2 cellular contexts compared by ENCODE assay signal in the genomic region with DNA sequence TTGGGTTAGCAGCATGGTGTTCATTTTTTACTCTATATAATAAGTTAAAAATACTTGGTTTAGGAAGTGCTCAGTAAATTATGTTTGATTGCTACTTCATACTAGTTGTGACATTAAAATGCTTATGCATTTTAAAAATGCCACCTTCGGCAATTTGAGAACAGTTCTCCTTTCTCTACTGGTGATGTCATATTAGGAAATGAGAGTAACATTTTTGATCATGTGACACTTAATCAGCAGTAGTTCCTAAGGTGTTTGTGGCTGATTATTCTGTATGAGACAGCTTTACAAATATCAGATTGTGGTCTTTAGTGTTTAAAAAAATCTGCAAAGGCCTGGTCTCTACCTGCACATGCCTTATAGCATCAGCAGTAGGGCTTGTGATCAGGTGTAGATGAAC.
TF ChIP-seq lines count a peak whose summit lies in the region.

No MANE protein-coding gene starts in this region.

TF ChIP-seq in HepG2, 621 proteins besides CTCF, POLR2A, EP300 and RAD21 (continues in another document):
- TF ChIP-seq MATR3 (CRISPR knock-in tag; IDR thresholded peaks at IDR 0.05) (no peak), ZNF614 (CRISPR knock-in tag; IDR thresholded peaks at IDR 0.05; ENCODE audit: borderline replicate concordance) (no peak), SNRNP70 (IDR thresholded peaks at IDR 0.05; ENCODE audit: low read depth, low read length) (no peak), RBM39 (IDR thresholded peaks at IDR 0.05; ENCODE audit: low read depth, low read length, poor library complexity, severe bottlenecking) (no peak), ZNF552 (CRISPR knock-in tag; IDR thresholded peaks at IDR 0.05; ENCODE audit: borderline replicate concordance) (no peak), ZNF367 (CRISPR knock-in tag; IDR thresholded peaks at IDR 0.05; ENCODE audit: borderline replicate concordance) (no peak), RAD51 (IDR thresholded peaks at IDR 0.05; ENCODE audit: borderline replicate concordance) (peak; percentile 45; the same call in 1 of the 2 replicates), MTA3 (CRISPR knock-in tag; IDR thresholded peaks at IDR 0.05) (no peak), ZNF234 (CRISPR knock-in tag; conservative IDR thresholded peaks at IDR 0.05) (no peak), CHD2 (IDR thresholded peaks at IDR 0.05; ENCODE audit: low read depth, low read length) (no peak), NONO (IDR thresholded peaks at IDR 0.05) (no peak), NONO (CRISPR knock-in tag; conservative IDR thresholded peaks at IDR 0.05) (no peak), ZNF567 (CRISPR knock-in tag; IDR thresholded peaks at IDR 0.05; ENCODE audit: borderline replicate concordance) (no peak), ZNF839 (CRISPR knock-in tag; IDR thresholded peaks at IDR 0.05; ENCODE audit: borderline replicate concordance) (no peak), HMGXB4 (CRISPR knock-in tag; IDR thresholded peaks at IDR 0.05; ENCODE audit: borderline replicate concordance in 1 of 2, low read depth in 1 of 2) (no peak), MAFK (conservative IDR thresholded peaks at IDR 0.05 in 1 of 2, IDR thresholded peaks at IDR 0.05 in 1 of 2; ENCODE audit: low read length in 2 of 2) (peak; percentile 78 to 84), THRA (CRISPR knock-in tag; IDR thresholded peaks at IDR 0.05; ENCODE audit: borderline replicate concordance) (no peak), HMG20A (CRISPR knock-in tag; IDR thresholded peaks at IDR 0.05; ENCODE audit: borderline replicate concordance) (no peak), HNRNPH1 (optimal IDR thresholded peaks at IDR 0.05; ENCODE audit: low read depth, low read length) (no peak), TBX2 (CRISPR knock-in tag; IDR thresholded peaks at IDR 0.05; ENCODE audit: borderline replicate concordance) (no peak), SATB2 (CRISPR knock-in tag; IDR thresholded peaks at IDR 0.05) (no peak), SRSF4 (IDR thresholded peaks at IDR 0.05; ENCODE audit: low read depth, low read length, poor library complexity, severe bottlenecking) (no peak), CREB1 (IDR thresholded peaks at IDR 0.05) (peak; percentile 54), CREB1 (CRISPR knock-in tag; IDR thresholded peaks at IDR 0.05) (no peak), PAF1 (CRISPR knock-in tag; IDR thresholded peaks at IDR 0.05) (0 out of 2 replicates have a peak, but pooled peaks have one; percentile 75), MAFF (IDR thresholded peaks at IDR 0.05; ENCODE audit: low read depth, low read length) (peak; percentile 81), ZFYVE20 (CRISPR knock-in tag; IDR thresholded peaks at IDR 0.05; ENCODE audit: borderline replicate concordance, low read depth) (no peak), ZNF7 (CRISPR knock-in tag; IDR thresholded peaks at IDR 0.05) (no peak), CENPT (CRISPR knock-in tag; IDR thresholded peaks at IDR 0.05; ENCODE audit: low read depth) (no peak)
- TF ChIP-seq, protein P1, sequence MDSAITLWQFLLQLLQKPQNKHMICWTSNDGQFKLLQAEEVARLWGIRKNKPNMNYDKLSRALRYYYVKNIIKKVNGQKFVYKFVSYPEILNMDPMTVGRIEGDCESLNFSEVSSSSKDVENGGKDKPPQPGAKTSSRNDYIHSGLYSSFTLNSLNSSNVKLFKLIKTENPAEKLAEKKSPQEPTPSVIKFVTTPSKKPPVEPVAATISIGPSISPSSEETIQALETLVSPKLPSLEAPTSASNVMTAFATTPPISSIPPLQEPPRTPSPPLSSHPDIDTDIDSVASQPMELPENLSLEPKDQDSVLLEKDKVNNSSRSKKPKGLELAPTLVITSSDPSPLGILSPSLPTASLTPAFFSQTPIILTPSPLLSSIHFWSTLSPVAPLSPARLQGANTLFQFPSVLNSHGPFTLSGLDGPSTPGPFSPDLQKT (CRISPR knock-in tag; IDR thresholded peaks at IDR 0.05; ENCODE audit: borderline replicate concordance): no peak
- TF ChIP-seq, protein P2, sequence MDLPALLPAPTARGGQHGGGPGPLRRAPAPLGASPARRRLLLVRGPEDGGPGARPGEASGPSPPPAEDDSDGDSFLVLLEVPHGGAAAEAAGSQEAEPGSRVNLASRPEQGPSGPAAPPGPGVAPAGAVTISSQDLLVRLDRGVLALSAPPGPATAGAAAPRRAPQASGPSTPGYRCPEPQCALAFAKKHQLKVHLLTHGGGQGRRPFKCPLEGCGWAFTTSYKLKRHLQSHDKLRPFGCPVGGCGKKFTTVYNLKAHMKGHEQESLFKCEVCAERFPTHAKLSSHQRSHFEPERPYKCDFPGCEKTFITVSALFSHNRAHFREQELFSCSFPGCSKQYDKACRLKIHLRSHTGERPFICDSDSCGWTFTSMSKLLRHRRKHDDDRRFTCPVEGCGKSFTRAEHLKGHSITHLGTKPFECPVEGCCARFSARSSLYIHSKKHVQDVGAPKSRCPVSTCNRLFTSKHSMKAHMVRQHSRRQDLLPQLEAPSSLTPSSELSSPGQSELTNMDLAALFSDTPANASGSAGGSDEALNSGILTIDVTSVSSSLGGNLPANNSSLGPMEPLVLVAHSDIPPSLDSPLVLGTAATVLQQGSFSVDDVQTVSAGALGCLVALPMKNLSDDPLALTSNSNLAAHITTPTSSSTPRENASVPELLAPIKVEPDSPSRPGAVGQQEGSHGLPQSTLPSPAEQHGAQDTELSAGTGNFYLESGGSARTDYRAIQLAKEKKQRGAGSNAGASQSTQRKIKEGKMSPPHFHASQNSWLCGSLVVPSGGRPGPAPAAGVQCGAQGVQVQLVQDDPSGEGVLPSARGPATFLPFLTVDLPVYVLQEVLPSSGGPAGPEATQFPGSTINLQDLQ (CRISPR knock-in tag; IDR thresholded peaks at IDR 0.05): no peak

TF ChIP-seq in endothelial cell of umbilical vein, 7 proteins besides CTCF, POLR2A, EP300 and RAD21:
- TF ChIP-seq GATA2 (IDR thresholded peaks at IDR 0.05; ENCODE audit: insufficient read depth, insufficient read length, low read depth, low read length) (no peak), JUN (IDR thresholded peaks at IDR 0.05; ENCODE audit: borderline replicate concordance, insufficient read depth, insufficient read length, low read depth) (peak; percentile 52)
